1 cellular context compared by ENCODE assay signal in the genomic region with DNA sequence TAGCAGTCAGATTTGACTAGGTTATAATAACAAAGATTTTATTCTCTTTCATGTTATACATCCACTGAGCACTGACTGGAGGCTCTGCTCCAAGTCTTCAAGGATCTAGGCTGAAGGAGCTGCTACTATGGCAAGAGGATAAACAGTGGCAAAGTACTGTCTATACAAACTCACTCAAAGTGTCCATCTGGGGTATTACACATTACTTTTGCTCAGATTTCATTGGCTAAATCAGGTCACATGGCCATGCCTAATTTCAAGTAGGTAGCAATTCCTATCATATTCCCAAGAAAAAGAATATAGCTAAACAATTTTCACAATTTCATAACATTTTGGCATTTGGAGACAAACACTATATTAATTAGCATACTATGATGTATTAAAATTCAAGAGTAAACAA.
TF ChIP-seq lines count a peak whose summit lies in the region.

No MANE protein-coding gene starts in this region.

TF ChIP-seq in SK-N-SH treated with all-trans-retinoic acid at 6 μM for 48 hours, 23 proteins besides CTCF, POLR2A, EP300 and RAD21 (continued from another document):
- TF ChIP-seq, protein P1, sequence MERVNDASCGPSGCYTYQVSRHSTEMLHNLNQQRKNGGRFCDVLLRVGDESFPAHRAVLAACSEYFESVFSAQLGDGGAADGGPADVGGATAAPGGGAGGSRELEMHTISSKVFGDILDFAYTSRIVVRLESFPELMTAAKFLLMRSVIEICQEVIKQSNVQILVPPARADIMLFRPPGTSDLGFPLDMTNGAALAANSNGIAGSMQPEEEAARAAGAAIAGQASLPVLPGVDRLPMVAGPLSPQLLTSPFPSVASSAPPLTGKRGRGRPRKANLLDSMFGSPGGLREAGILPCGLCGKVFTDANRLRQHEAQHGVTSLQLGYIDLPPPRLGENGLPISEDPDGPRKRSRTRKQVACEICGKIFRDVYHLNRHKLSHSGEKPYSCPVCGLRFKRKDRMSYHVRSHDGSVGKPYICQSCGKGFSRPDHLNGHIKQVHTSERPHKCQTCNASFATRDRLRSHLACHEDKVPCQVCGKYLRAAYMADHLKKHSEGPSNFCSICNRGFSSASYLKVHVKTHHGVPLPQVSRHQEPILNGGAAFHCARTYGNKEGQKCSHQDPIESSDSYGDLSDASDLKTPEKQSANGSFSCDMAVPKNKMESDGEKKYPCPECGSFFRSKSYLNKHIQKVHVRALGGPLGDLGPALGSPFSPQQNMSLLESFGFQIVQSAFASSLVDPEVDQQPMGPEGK (CRISPR knock-in tag; IDR thresholded peaks at IDR 0.05; ENCODE audit: borderline replicate concordance), result no peak
- TF ChIP-seq OSR1 (CRISPR knock-in tag; IDR thresholded peaks at IDR 0.05), result no peak
- no peak for TF ChIP-seq GLIS3 (CRISPR knock-in tag; IDR thresholded peaks at IDR 0.05)
- no peak for TF ChIP-seq PPARA (CRISPR knock-in tag; IDR thresholded peaks at IDR 0.05; ENCODE audit: borderline replicate concordance)
